In the genomic region with DNA sequence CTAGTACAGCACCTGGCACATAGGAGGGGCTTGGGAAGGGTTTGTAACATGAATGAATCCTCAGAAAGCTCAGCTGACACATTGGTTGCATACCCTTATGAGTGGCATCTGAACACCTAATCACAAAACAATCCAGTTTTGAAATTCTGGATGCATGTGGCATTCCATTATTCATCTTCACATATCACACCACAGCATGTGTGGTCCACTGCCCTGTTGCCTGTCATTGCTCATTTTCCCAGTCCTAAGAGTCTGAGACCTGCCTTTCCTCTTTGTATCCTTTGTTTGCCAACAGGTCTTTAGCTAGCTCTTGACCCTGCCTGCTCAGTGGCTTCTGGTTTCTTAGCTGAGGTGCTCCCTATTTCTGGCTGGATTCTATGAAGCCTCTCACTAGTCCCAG, we compare ENCODE assay signal across 18 cellular contexts.
DNase-seq lines count a peak whose midpoint lies in the region; ATAC-seq and TF ChIP-seq lines count a peak whose summit lies in the region.
"Had no signal": no experiment of that assay in that cellular context is flagged by ENCODE, and none has a peak within 500 bp of the region (broad histone marks: within the 10 kb centered on the region; RNA-seq: fewer than 3 reads in every experiment).

No MANE protein-coding gene starts in this region.

- no peaks in the 10 kb centered on the region for H3K9me3 Mint-ChIP-seq in activated T-helper 1 cell treated with anti-CD3 and anti-CD28 coated beads, Interleukin-12 subunit alpha, Interleukin-12 subunit beta, Interleukin-2, Interleukin-4 antibody, amounts not matched to agents 30 ng/mL and 10 ng/mL and 1 ng/mL, durations not matched to agents 14 hours and 24 hours and 36 hours

- no peak for TF ChIP-seq CTCF in AG10803 (conservative IDR thresholded peaks at IDR 0.05; ENCODE audit: low read length)
- no peak for TF ChIP-seq CTCF in MM.1S (IDR thresholded peaks at IDR 0.05; ENCODE audit: low read length)

- H3K4me3 ChIP-seq in AG10803 (ENCODE audit: low read length) (no peak overlapping the region), SJCRH30 (no peak overlapping the region), MM.1S (ENCODE audit: low read length) (no peak overlapping the region)
- H3K4me3 ChIP-seq: MG63 had no signal

- no peak overlapping the region for H3K9ac ChIP-seq in MM.1S (ENCODE audit: low read length)

- H3K4me1 ChIP-seq in SJCRH30 (peaks cover 41% of the 10 kb centered on the region), MM.1S (ENCODE audit: low read length) (peaks cover 6% of the 10 kb centered on the region; the same call in 1 of the 2 replicates)

- no peak overlapping the region for H2AFZ ChIP-seq in MM.1S (ENCODE audit: low read length)

- ATAC-seq in GM18858 (IDR thresholded peaks at IDR 0.05; ENCODE audit: unreplicated experiment) (no peak), GM19467 (IDR thresholded peaks at IDR 0.05; ENCODE audit: unreplicated experiment) (no peak)

- H3K27ac Mint-ChIP-seq in activated T-helper 1 cell treated with anti-CD3 and anti-CD28 coated beads, Interleukin-12 subunit alpha, Interleukin-12 subunit beta, Interleukin-2, Interleukin-4 antibody, amounts not matched to agents 30 ng/mL and 10 ng/mL and 1 ng/mL, durations not matched to agents 14 hours and 24 hours and 36 hours: no peak overlapping the region
- H3K27ac Mint-ChIP-seq: CD4-positive, CD25-positive, alpha-beta regulatory T cell had no signal

- H3K36me3 Mint-ChIP-seq in activated T-helper 1 cell treated with anti-CD3 and anti-CD28 coated beads, Interleukin-12 subunit alpha, Interleukin-12 subunit beta, Interleukin-2, Interleukin-4 antibody, amounts not matched to agents 30 ng/mL and 10 ng/mL and 1 ng/mL, durations not matched to agents 14 hours and 24 hours and 36 hours (ENCODE audit: low read depth): no peaks in the 10 kb centered on the region
- H3K36me3 Mint-ChIP-seq: CD4-positive, CD25-positive, alpha-beta regulatory T cell had no signal

- peak; percentile 11 for DNase-seq in AG10803 (ENCODE audit: low read depth)
- peak; percentile 30 to 34 for DNase-seq in SJCRH30
- peak; percentile 81 for DNase-seq in glomerular visceral epithelial cell (ENCODE audit: extremely low spot score)
- peak; percentile 29 for DNase-seq in renal cortical epithelial cell (ENCODE audit: low read depth)
- DNase-seq in MM.1S: no peak
- DNase-seq in activated T-helper 1 cell treated with anti-CD3 and anti-CD28 coated beads, Interleukin-12 subunit alpha, Interleukin-12 subunit beta, Interleukin-2, Interleukin-4 antibody, amounts not matched to agents 30 ng/mL and 10 ng/mL and 1 ng/mL, durations not matched to agents 14 hours and 24 hours and 36 hours (ENCODE audit: low spot score): no peak
- DNase-seq: Calu3; CD4-positive, CD25-positive, alpha-beta regulatory T cell; DMS79; GOT3; KG1; MG63; NCI-H187 treated with DMSO at 0.1 percent for 48 hours; NCI-H2171 treated with DMSO at 0.1 percent for 48 hours; NCI-H510A treated with DMSO at 0.1 percent for 48 hours; SHP77 treated with DMSO at 0.1 percent for 48 hours had no signal

- H3K9me3 ChIP-seq in SJCRH30 (replicated peaks): no peaks in the 10 kb centered on the region
- H3K9me3 ChIP-seq in MM.1S (replicated peaks; ENCODE audit: insufficient read depth, low read length): no peaks in the 10 kb centered on the region
- H3K9me3 ChIP-seq: MG63 had no signal

- H3K27ac ChIP-seq in SJCRH30: peak overlapping the region; percentile 51
- H3K27ac ChIP-seq in MM.1S (ENCODE audit: low read length): no peak overlapping the region

- H3K27me3 Mint-ChIP-seq in activated T-helper 1 cell treated with anti-CD3 and anti-CD28 coated beads, Interleukin-12 subunit alpha, Interleukin-12 subunit beta, Interleukin-2, Interleukin-4 antibody, amounts not matched to agents 30 ng/mL and 10 ng/mL and 1 ng/mL, durations not matched to agents 14 hours and 24 hours and 36 hours (ENCODE audit: insufficient read depth): peaks cover 4% of the 10 kb centered on the region

- H3K27me3 ChIP-seq in SJCRH30: no peaks in the 10 kb centered on the region
- no peaks in the 10 kb centered on the region for H3K27me3 ChIP-seq in MM.1S (replicated peaks; ENCODE audit: insufficient read depth, low read length)
- H3K27me3 ChIP-seq: MG63 had no signal

- H3F3A ChIP-seq in MM.1S (ENCODE audit: insufficient read depth, low read length): no peaks in the 10 kb centered on the region

- no peaks in the 10 kb centered on the region for H3K4me1 Mint-ChIP-seq in activated T-helper 1 cell treated with anti-CD3 and anti-CD28 coated beads, Interleukin-12 subunit alpha, Interleukin-12 subunit beta, Interleukin-2, Interleukin-4 antibody, amounts not matched to agents 30 ng/mL and 10 ng/mL and 1 ng/mL, durations not matched to agents 14 hours and 24 hours and 36 hours (ENCODE audit: low read depth)
- H3K4me1 Mint-ChIP-seq: CD4-positive, CD25-positive, alpha-beta regulatory T cell had no signal

- H3K4me3 Mint-ChIP-seq in activated T-helper 1 cell treated with anti-CD3 and anti-CD28 coated beads, Interleukin-12 subunit alpha, Interleukin-12 subunit beta, Interleukin-2, Interleukin-4 antibody, amounts not matched to agents 30 ng/mL and 10 ng/mL and 1 ng/mL, durations not matched to agents 14 hours and 24 hours and 36 hours: no peak overlapping the region
- H3K4me3 Mint-ChIP-seq: CD4-positive, CD25-positive, alpha-beta regulatory T cell had no signal

- intact Hi-C loops in activated T-helper 1 cell treated with anti-CD3 and anti-CD28 coated beads, Interleukin-12 subunit alpha, Interleukin-12 subunit beta, Interleukin-2, Interleukin-4 antibody, amounts not matched to agents 30 ng/mL and 10 ng/mL and 1 ng/mL, durations not matched to agents 14 hours and 24 hours and 36 hours (cut with micrococcal nuclease): no loop called here

- H3K9me2 ChIP-seq in MM.1S (replicated peaks; ENCODE audit: insufficient read depth, low read length): no peaks in the 10 kb centered on the region

- no peak overlapping the region for H3K4me2 ChIP-seq in MM.1S (ENCODE audit: low read depth, low read length)

- no peaks in the 10 kb centered on the region for H3K36me3 ChIP-seq in SJCRH30
- H3K36me3 ChIP-seq in MM.1S (replicated peaks; ENCODE audit: insufficient read depth, low read length): no peaks in the 10 kb centered on the region
- H3K36me3 ChIP-seq: MG63 had no signal

- no peaks in the 10 kb centered on the region for H3K79me2 ChIP-seq in MM.1S (ENCODE audit: low read length)

- no peaks in the 10 kb centered on the region for H4K20me1 ChIP-seq in MM.1S (ENCODE audit: insufficient read depth, low read length)

Comparison
In these comparisons a context has a peak if more than half of its experiments do, and no peak if none do; other contexts are left out.
1. DNase-seq: peak in AG10803 (single experiment), SJCRH30 (2 of 2), glomerular visceral epithelial cell (single experiment) and renal cortical epithelial cell (single experiment); none in MM.1S (single experiment) and activated T-helper 1 cell treated with anti-CD3 and anti-CD28 coated beads, Interleukin-12 subunit alpha, Interleukin-12 subunit beta, Interleukin-2, Interleukin-4 antibody, amounts not matched to agents 30 ng/mL and 10 ng/mL and 1 ng/mL, durations not matched to agents 14 hours and 24 hours and 36 hours (single experiment).